In the genomic region with DNA sequence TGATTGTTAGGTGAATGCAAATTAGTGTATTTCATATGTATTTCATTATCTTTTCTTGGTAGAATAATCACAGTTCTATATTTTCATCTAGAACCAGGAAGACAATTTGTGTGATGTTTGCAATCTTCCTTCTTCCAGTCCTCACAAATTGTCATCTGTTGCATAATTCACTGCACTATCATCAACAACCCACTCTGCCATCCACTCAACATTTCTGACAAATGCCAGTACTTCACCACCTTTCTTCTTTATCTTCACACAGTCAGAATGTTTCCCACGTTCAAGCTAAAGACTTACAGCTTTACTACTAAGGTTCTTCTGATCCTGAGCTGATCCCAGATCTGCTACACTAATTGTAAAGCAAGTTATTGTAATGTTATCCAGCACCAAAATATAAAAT, we compare ENCODE assay signal across 24 cellular contexts.
"Had no signal": no experiment of that assay in that cellular context is flagged by ENCODE, and none has a peak within 500 bp of the region (broad histone marks: within the 10 kb centered on the region; RNA-seq: fewer than 3 reads in every experiment).

No MANE protein-coding gene starts in this region.

- H3K4me3 Mint-ChIP-seq: activated B cell treated with CpG ODN at 0.5 μM for 24 hours; activated CD4-positive, alpha-beta T cell treated with anti-CD3 and anti-CD28 coated beads, Interleukin-2, amount 10 ng/mL, durations not matched to agents 24 days and 14 days; activated CD8-positive, alpha-beta memory T cell treated with anti-CD3 and anti-CD28 coated beads, Interleukin-2, amount 10 ng/mL, durations not matched to agents 7 days and 5 days; activated naive CD4-positive, alpha-beta T cell treated with anti-CD3 and anti-CD28 coated beads, Interleukin-2, amount 50 U/mL, for 24 hours; activated T-cell treated with anti-CD3 and anti-CD28 coated beads, Interleukin-2, amount 50 U/mL, for 24 hours; activated T-helper 1 cell treated with anti-CD3 and anti-CD28 coated beads, Interleukin-12 subunit alpha, Interleukin-12 subunit beta, Interleukin-2, Interleukin-4 antibody, amounts not matched to agents 30 ng/mL and 10 ng/mL and 1 ng/mL, durations not matched to agents 14 hours and 24 hours and 36 hours; T-helper 17 cell had no signal

- H3K4me3 ChIP-seq: cardiac muscle cell had no signal

- H3K4me1 Mint-ChIP-seq: activated B cell treated with CpG ODN at 0.5 μM for 24 hours; activated CD4-positive, alpha-beta T cell treated with anti-CD3 and anti-CD28 coated beads, Interleukin-2, amount 10 ng/mL, durations not matched to agents 24 days and 14 days; activated CD8-positive, alpha-beta memory T cell treated with anti-CD3 and anti-CD28 coated beads, Interleukin-2, amount 10 ng/mL, durations not matched to agents 7 days and 5 days; activated naive CD4-positive, alpha-beta T cell treated with anti-CD3 and anti-CD28 coated beads, Interleukin-2, amount 50 U/mL, for 24 hours; T-helper 17 cell had no signal

- H3K36me3 ChIP-seq: brain microvascular endothelial cell, cardiac muscle cell had no signal

- DNase-seq: activated B cell treated with CpG ODN at 0.5 μM for 24 hours; activated CD4-positive, alpha-beta T cell treated with anti-CD3 and anti-CD28 coated beads for 1 hour; activated CD4-positive, alpha-beta T cell treated with anti-CD3 and anti-CD28 coated beads, Interleukin-2, amount 10 ng/mL, durations not matched to agents 24 days and 14 days; activated CD4-positive, alpha-beta T cell treated with anti-CD3 and anti-CD28 coated beads, Interleukin-2, amount 50 U/mL, for 48 hours; activated CD8-positive, alpha-beta memory T cell treated with anti-CD3 and anti-CD28 coated beads, Interleukin-2, amount 10 ng/mL, durations not matched to agents 7 days and 5 days; activated effector memory CD4-positive, alpha-beta T cell treated with Interleukin-2 at 50 U/mL for 16 hours; activated naive CD4-positive, alpha-beta T cell; activated T-cell treated with anti-CD3 and anti-CD28 coated beads, Interleukin-2, amount 50 U/mL, for 24 hours; amniotic stem cell; brain microvascular endothelial cell; Kasumi-1; KBM-7; NCI-H146; NCI-H187 treated with DMSO at 0.1 percent for 48 hours; NCI-H345; NCI-H510A; NCI-H82; NK-92 treated with Interleukin-12 subunit alpha and Interleukin-12 subunit beta, amount 100 ng/mL, for 24 hours; SIG-M5; T-helper 17 cell; T-helper 9 cell had no signal

- H3K9me3 Mint-ChIP-seq: activated CD4-positive, alpha-beta T cell treated with anti-CD3 and anti-CD28 coated beads, Interleukin-2, amount 10 ng/mL, durations not matched to agents 24 days and 14 days; activated naive CD4-positive, alpha-beta T cell treated with anti-CD3 and anti-CD28 coated beads, Interleukin-2, amount 50 U/mL, for 24 hours; activated T-helper 1 cell treated with anti-CD3 and anti-CD28 coated beads, Interleukin-12 subunit alpha, Interleukin-12 subunit beta, Interleukin-2, Interleukin-4 antibody, amounts not matched to agents 30 ng/mL and 10 ng/mL and 1 ng/mL, durations not matched to agents 14 hours and 24 hours and 36 hours had no signal

- H3K27ac ChIP-seq: brain microvascular endothelial cell, cardiac muscle cell had no signal

- H3K27me3 Mint-ChIP-seq: activated B cell treated with CpG ODN at 0.5 μM for 24 hours; activated CD4-positive, alpha-beta T cell treated with anti-CD3 and anti-CD28 coated beads, Interleukin-2, amount 10 ng/mL, durations not matched to agents 24 days and 14 days; activated CD8-positive, alpha-beta memory T cell treated with anti-CD3 and anti-CD28 coated beads, Interleukin-2, amount 10 ng/mL, durations not matched to agents 7 days and 5 days; activated naive CD4-positive, alpha-beta T cell treated with anti-CD3 and anti-CD28 coated beads, Interleukin-2, amount 50 U/mL, for 24 hours; activated T-cell treated with anti-CD3 and anti-CD28 coated beads, Interleukin-2, amount 50 U/mL, for 24 hours; T-helper 17 cell had no signal

- H3K27me3 ChIP-seq: brain microvascular endothelial cell, cardiac muscle cell had no signal

- ATAC-seq: activated CD8-positive, alpha-beta memory T cell treated with anti-CD3 and anti-CD28 coated beads, Interleukin-2, amount 10 ng/mL, durations not matched to agents 7 days and 5 days; T-helper 17 cell had no signal

- H3K36me3 Mint-ChIP-seq: activated CD8-positive, alpha-beta memory T cell treated with anti-CD3 and anti-CD28 coated beads, Interleukin-2, amount 10 ng/mL, durations not matched to agents 7 days and 5 days; activated naive CD4-positive, alpha-beta T cell treated with anti-CD3 and anti-CD28 coated beads, Interleukin-2, amount 50 U/mL, for 24 hours had no signal

- H3K27ac Mint-ChIP-seq: activated B cell treated with CpG ODN at 0.5 μM for 24 hours; activated CD4-positive, alpha-beta T cell treated with anti-CD3 and anti-CD28 coated beads, Interleukin-2, amount 10 ng/mL, durations not matched to agents 24 days and 14 days; activated CD8-positive, alpha-beta memory T cell treated with anti-CD3 and anti-CD28 coated beads, Interleukin-2, amount 10 ng/mL, durations not matched to agents 7 days and 5 days; activated naive CD4-positive, alpha-beta T cell treated with anti-CD3 and anti-CD28 coated beads, Interleukin-2, amount 50 U/mL, for 24 hours; activated T-cell treated with anti-CD3 and anti-CD28 coated beads, Interleukin-2, amount 50 U/mL, for 24 hours; activated T-helper 1 cell treated with anti-CD3 and anti-CD28 coated beads, Interleukin-12 subunit alpha, Interleukin-12 subunit beta, Interleukin-2, Interleukin-4 antibody, amounts not matched to agents 30 ng/mL and 10 ng/mL and 1 ng/mL, durations not matched to agents 14 hours and 24 hours and 36 hours; T-helper 17 cell had no signal
